In the genomic region with DNA sequence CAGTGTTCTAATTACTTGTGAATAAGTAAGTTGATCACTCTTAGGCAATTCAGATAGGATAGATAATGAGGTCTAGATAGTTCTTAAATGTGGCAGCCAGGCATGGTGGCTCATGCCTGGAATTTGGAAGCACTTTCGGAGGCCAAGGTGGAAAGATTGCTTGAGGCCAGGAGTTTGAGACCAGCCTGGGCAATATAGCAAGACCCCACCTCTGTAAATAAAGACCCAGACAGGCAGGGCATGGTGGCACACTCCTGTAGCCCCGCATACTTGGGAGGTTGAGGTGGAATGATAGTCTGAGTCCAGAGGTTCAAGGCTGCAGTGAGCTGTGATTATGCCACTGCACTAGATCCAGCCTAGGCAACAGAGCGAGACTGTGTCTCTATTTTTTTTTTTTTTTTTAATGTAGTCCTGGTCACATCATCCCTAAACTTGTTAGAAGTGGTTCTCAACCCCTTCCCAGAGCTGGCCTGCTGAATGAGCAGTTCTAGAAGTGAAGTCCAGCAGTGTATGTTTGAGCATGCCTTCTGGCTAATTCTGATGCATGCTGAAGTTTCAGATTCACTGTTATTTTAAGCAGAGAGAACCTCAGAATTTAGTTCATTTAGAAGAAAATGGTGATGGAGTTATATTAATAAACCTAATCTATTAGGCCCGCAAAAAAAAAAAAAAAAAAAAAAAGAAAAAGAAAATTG, we compare ENCODE assay signal across 31 cellular contexts.
"Had no signal": no experiment of that assay in that cellular context is flagged by ENCODE, and none has a peak within 500 bp of the region (broad histone marks: within the 10 kb centered on the region; RNA-seq: fewer than 3 reads in every experiment).

No MANE protein-coding gene starts in this region.

- FAIRE-seq: astrocyte had no signal

- DNase-seq: activated CD4-positive, alpha-beta T cell treated with anti-CD3 and anti-CD28 coated beads, Interleukin-2, amount 10 ng/mL, durations not matched to agents 24 days and 14 days; activated CD4-positive, alpha-beta T cell treated with anti-CD3 and anti-CD28 coated beads, Interleukin-2, amount 50 U/mL, for 48 hours; activated CD8-positive, alpha-beta T cell treated with anti-CD3 and anti-CD28 coated beads, Interleukin-2, amount 10 ng/mL, durations not matched to agents 7 days and 5 days; activated gamma-delta T cell; activated naive CD4-positive, alpha-beta T cell treated with Interleukin-2 at 50 U/mL for 16 hours; activated T-cell treated with anti-CD3 and anti-CD28 coated beads, Interleukin-2, amount 50 U/mL, for 24 hours; adrenal gland; body of pancreas; NCI-H1092 treated with DMSO at 0.1 percent for 48 hours; NCI-H1417; NCI-H146; NCI-H187 treated with DMSO at 0.1 percent for 48 hours; NCI-H2081; NCI-H2171 treated with DMSO at 0.1 percent for 48 hours; NCI-H2227 treated with DMSO at 0.1 percent for 48 hours; NCI-H446; NCI-H524; NCI-H69; NK-92 treated with Interleukin-12 subunit alpha and Interleukin-12 subunit beta, amount 100 ng/mL, for 24 hours; PC-3; Peyer's patch; Right ventricle myocardium superior; SW 1271; T-helper 1 cell; T-helper 2 cell; T-helper 9 cell; WERI-Rb-1 had no signal

- H3K9me3 ChIP-seq: adrenal gland, body of pancreas, breast epithelium, Peyer's patch had no signal

- H3K27ac ChIP-seq: adrenal gland, body of pancreas, breast epithelium, Peyer's patch, RWPE1, WERI-Rb-1 had no signal

- H3K27me3 ChIP-seq: adrenal gland, body of pancreas, breast epithelium, Peyer's patch had no signal

- H3K4me3 ChIP-seq: adrenal gland, body of pancreas, breast epithelium, Peyer's patch had no signal

- H3K36me3 ChIP-seq: adrenal gland, breast epithelium, Peyer's patch, WERI-Rb-1 had no signal

- ATAC-seq: activated CD8-positive, alpha-beta T cell treated with anti-CD3 and anti-CD28 coated beads, Interleukin-2, amount 10 ng/mL, durations not matched to agents 7 days and 5 days; activated naive CD4-positive, alpha-beta T cell treated with anti-CD3 and anti-CD28 coated beads, Interleukin-2, amount 50 U/mL, for 72 hours; body of pancreas; PC-3 had no signal
